ENCODE assay signal across 13 cellular contexts in genomic region chr3:15315003-15315402, GRCh38. TPM values are rescaled to one million over a fixed set of nuclear protein-coding genes. Genes with fewer than 3 reads are reported as not detected.
DNase-seq lines count a peak whose midpoint lies in the region; ATAC-seq and TF ChIP-seq lines count a peak whose summit lies in the region.
"Had no signal": no experiment of that assay in that cellular context is flagged by ENCODE, and none has a peak within 500 bp of the region (broad histone marks: within the 10 kb centered on the region; RNA-seq: fewer than 3 reads in every experiment).

No MANE protein-coding gene starts in this region.

- POLR2A ChIA-PET in WTC11 (lab: Charles Lee), result no interaction called here

- in situ Hi-C loops in KBM-7 (cut with MboI; ENCODE audit: low pct_unique_long_range_greater_than_20kb, low sequenced_read_pairs), result no loop called here

- ATAC-seq in WTC11, result no peak
- ATAC-seq in HG02884 (IDR thresholded peaks at IDR 0.05; ENCODE audit: unreplicated experiment), result no peak
- ATAC-seq: HCT116 had no signal

- H3K4me3 Mint-ChIP-seq in nephron, result peak overlapping the region in 1 of 3 experiments; percentile 39
- H3K4me3 Mint-ChIP-seq in WTC11, result no peak overlapping the region

- TF ChIP-seq CTCF in nephron (IDR thresholded peaks at IDR 0.05; ENCODE audit: unreplicated experiment in 3 of 3) (no peak), WTC11 (IDR thresholded peaks at IDR 0.05) (no peak)

- H3K9me3 Mint-ChIP-seq in nephron, result no peaks in the 10 kb centered on the region
- no peaks in the 10 kb centered on the region for H3K9me3 Mint-ChIP-seq in WTC11

- H3K27ac Mint-ChIP-seq in nephron, result peak overlapping the region; percentile 77 to 87 (median 87)
- H3K27ac Mint-ChIP-seq in WTC11, result no peak overlapping the region

- H3K36me3 Mint-ChIP-seq in nephron (ENCODE audit: low read depth) (no peaks in the 10 kb centered on the region), WTC11 (no peaks in the 10 kb centered on the region)

- H3K27me3 Mint-ChIP-seq in nephron (ENCODE audit: low read depth), result no peaks in the 10 kb centered on the region
- H3K27me3 Mint-ChIP-seq in WTC11 (ENCODE audit: low read depth), result no peaks in the 10 kb centered on the region

- CTCF ChIA-PET in WTC11 (lab: Charles Lee), result no interaction called here

- H3K4me1 Mint-ChIP-seq in nephron (peaks cover 57% of the 10 kb centered on the region), WTC11 (peaks cover 23% of the 10 kb centered on the region)

- peak; percentile 35 to 53 for DNase-seq in AML-193 (lab: John Stamatoyannopoulos, UW)
- peak; percentile 51 for DNase-seq in KBM-7
- peak; percentile 70 for DNase-seq in astrocyte of the hippocampus (ENCODE audit: low read depth, low spot score)
- DNase-seq in WTC11 (ENCODE audit: low spot score), result no peak
- no peak for DNase-seq in dermis blood vessel endothelial cell
- DNase-seq in stimulated activated CD4-positive, alpha-beta T cell treated with anti-CD3 and anti-CD28 coated beads, Interleukin-12 subunit alpha, Interleukin-12 subunit beta, amount 100 ng/mL, for 4 hours, result no peak
- DNase-seq: cortex of kidney, DMS153, occipital lobe, SK-N-SH had no signal

TF ChIP-seq in WTC11, 78 proteins besides CTCF, POLR2A, EP300 and RAD21:
- TF ChIP-seq E2F4 (CRISPR knock-in tag; IDR thresholded peaks at IDR 0.05; ENCODE audit: borderline replicate concordance, low read depth) (no peak), TCF7 (CRISPR knock-in tag; IDR thresholded peaks at IDR 0.05; ENCODE audit: low read depth) (no peak), NR1H2 (CRISPR knock-in tag; IDR thresholded peaks at IDR 0.05) (no peak), NFYB (CRISPR knock-in tag; conservative IDR thresholded peaks at IDR 0.05; ENCODE audit: low read depth) (no peak), FOXP1 (CRISPR knock-in tag; IDR thresholded peaks at IDR 0.05; ENCODE audit: borderline replicate concordance) (no peak), TEAD4 (CRISPR knock-in tag; IDR thresholded peaks at IDR 0.05) (no peak), NFE2L1 (CRISPR knock-in tag; IDR thresholded peaks at IDR 0.05) (no peak), EMX1 (CRISPR knock-in tag; IDR thresholded peaks at IDR 0.05) (no peak), HMGA2 (CRISPR knock-in tag; IDR thresholded peaks at IDR 0.05) (no peak), KAT7 (CRISPR knock-in tag; IDR thresholded peaks at IDR 0.05; ENCODE audit: borderline replicate concordance) (no peak), ZNF671 (CRISPR knock-in tag; IDR thresholded peaks at IDR 0.05) (no peak), CBFB (CRISPR knock-in tag; IDR thresholded peaks at IDR 0.05; ENCODE audit: low read depth) (no peak), ZNF396 (CRISPR knock-in tag; IDR thresholded peaks at IDR 0.05; ENCODE audit: borderline replicate concordance) (no peak), ZBTB43 (CRISPR knock-in tag; IDR thresholded peaks at IDR 0.05) (no peak), OVOL2 (CRISPR knock-in tag; IDR thresholded peaks at IDR 0.05; ENCODE audit: borderline replicate concordance) (no peak), ZNF423 (CRISPR knock-in tag; IDR thresholded peaks at IDR 0.05) (no peak), ETV6 (CRISPR knock-in tag; IDR thresholded peaks at IDR 0.05) (no peak)
- TF ChIP-seq, protein P1, sequence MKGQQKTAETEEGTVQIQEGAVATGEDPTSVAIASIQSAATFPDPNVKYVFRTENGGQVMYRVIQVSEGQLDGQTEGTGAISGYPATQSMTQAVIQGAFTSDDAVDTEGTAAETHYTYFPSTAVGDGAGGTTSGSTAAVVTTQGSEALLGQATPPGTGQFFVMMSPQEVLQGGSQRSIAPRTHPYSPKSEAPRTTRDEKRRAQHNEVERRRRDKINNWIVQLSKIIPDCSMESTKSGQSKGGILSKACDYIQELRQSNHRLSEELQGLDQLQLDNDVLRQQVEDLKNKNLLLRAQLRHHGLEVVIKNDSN (CRISPR knock-in tag; IDR thresholded peaks at IDR 0.05), result no peak
- TF ChIP-seq, protein P2, sequence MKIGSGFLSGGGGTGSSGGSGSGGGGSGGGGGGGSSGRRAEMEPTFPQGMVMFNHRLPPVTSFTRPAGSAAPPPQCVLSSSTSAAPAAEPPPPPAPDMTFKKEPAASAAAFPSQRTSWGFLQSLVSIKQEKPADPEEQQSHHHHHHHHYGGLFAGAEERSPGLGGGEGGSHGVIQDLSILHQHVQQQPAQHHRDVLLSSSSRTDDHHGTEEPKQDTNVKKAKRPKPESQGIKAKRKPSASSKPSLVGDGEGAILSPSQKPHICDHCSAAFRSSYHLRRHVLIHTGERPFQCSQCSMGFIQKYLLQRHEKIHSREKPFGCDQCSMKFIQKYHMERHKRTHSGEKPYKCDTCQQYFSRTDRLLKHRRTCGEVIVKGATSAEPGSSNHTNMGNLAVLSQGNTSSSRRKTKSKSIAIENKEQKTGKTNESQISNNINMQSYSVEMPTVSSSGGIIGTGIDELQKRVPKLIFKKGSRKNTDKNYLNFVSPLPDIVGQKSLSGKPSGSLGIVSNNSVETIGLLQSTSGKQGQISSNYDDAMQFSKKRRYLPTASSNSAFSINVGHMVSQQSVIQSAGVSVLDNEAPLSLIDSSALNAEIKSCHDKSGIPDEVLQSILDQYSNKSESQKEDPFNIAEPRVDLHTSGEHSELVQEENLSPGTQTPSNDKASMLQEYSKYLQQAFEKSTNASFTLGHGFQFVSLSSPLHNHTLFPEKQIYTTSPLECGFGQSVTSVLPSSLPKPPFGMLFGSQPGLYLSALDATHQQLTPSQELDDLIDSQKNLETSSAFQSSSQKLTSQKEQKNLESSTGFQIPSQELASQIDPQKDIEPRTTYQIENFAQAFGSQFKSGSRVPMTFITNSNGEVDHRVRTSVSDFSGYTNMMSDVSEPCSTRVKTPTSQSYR (CRISPR knock-in tag; IDR thresholded peaks at IDR 0.05), result no peak
TF ChIP-seq in WTC11: peak in this region for 0.

RNA-seq across cellular contexts. Expression of gene SH3BP5, which starts 17.4 kb away (rescaled TPM):
- total RNA-seq in WTC11 (2021), result 5.1 to 7.2 TPM (median 5.9 TPM) in 3 replicates
- total RNA-seq in dermis blood vessel endothelial cell, result 134 and 145 TPM in 2 replicates

Comparison
In these comparisons a context has a peak if more than half of its experiments do, and no peak if none do; other contexts are left out.
1. DNase-seq: peak in AML-193 (2 of 2), KBM-7 (single experiment) and astrocyte of the hippocampus (single experiment); none in WTC11 (single experiment), dermis blood vessel endothelial cell (single experiment) and stimulated activated CD4-positive, alpha-beta T cell treated with anti-CD3 and anti-CD28 coated beads, Interleukin-12 subunit alpha, Interleukin-12 subunit beta, amount 100 ng/mL, for 4 hours (single experiment).
2. RNA of gene SH3BP5, which starts 17.4 kb away (total RNA-seq): 134 to 145 TPM in dermis blood vessel endothelial cell; 5.1 to 7.2 TPM in WTC11; every median in the first group is over 10 times any median in the second.